24 cellular contexts compared by ENCODE assay signal in genomic region chr13:51929699-51930098, GRCh38.
"Had no signal": no experiment of that assay in that cellular context is flagged by ENCODE, and none has a peak within 500 bp of the region (broad histone marks: within the 10 kb centered on the region; RNA-seq: fewer than 3 reads in every experiment).

No MANE protein-coding gene starts in this region.

- H3K27me3 ChIP-seq: pancreas, right lobe of liver, tibial nerve, uterus had no signal

- H3K4me1 ChIP-seq: pancreas, right lobe of liver, tibial nerve, uterus had no signal

- DNase-seq: hypothalamus; immature natural killer cell; left ventricle myocardium inferior; mesendoderm; midbrain; mucosa of descending colon; naive thymus-derived CD4-positive, alpha-beta T cell; nucleus accumbens; psoas muscle; right lobe of liver; stimulated activated CD4-positive, alpha-beta T cell treated with anti-CD3 and anti-CD28 coated beads, Interleukin-1b, Interleukin-23, amount 100 ng/mL, for 48 hours; stimulated activated CD4-positive, alpha-beta T cell treated with anti-CD3 and anti-CD28 coated beads, Interleukin-2, amount 100 ng/mL, for 48 hours; stimulated activated CD4-positive, alpha-beta T cell treated with anti-CD3 and anti-CD28 coated beads, Interleukin-4, amount 100 ng/mL, for 4 hours; stimulated activated CD8-positive, alpha-beta memory T cell treated with anti-CD3 and anti-CD28 coated beads, Interleukin-4, amount 100 ng/mL, for 48 hours; stimulated activated naive CD4-positive, alpha-beta T cell treated with Interleukin-2 at 50 U/mL for 16 hours; stimulated activated naive CD8-positive, alpha-beta T cell treated with anti-CD3 and anti-CD28 coated beads, Interleukin-15, amount 100 ng/mL, for 72 hours; substantia nigra; uterus had no signal

- ATAC-seq: mucosa of descending colon; naive thymus-derived CD4-positive, alpha-beta T cell; natural killer cell treated with Interleukin-12 subunit alpha and Interleukin-12 subunit beta and Interleukin-15 and Interleukin-18, amount 100 ng/mL, for 72 hours; pancreas; psoas muscle; stimulated activated memory B cell treated with anti-CD40 and anti-IgM and Interleukin-4, amounts not matched to agents 10 μg/mL and 1 μg/mL and 100 μg/mL, for 72 hours; stimulated activated naive CD8-positive, alpha-beta T cell treated with anti-CD3 and anti-CD28 coated beads, Interleukin-15, amount 100 ng/mL, for 72 hours had no signal

- H3K27ac ChIP-seq: left ventricle myocardium inferior, pancreas, psoas muscle, right lobe of liver, tibial nerve, uterus had no signal

- H3K4me3 ChIP-seq: left ventricle myocardium inferior, lung, mucosa of descending colon, pancreas, psoas muscle, right lobe of liver, smooth muscle cell, tibial nerve, uterus had no signal
